In the genomic region with DNA sequence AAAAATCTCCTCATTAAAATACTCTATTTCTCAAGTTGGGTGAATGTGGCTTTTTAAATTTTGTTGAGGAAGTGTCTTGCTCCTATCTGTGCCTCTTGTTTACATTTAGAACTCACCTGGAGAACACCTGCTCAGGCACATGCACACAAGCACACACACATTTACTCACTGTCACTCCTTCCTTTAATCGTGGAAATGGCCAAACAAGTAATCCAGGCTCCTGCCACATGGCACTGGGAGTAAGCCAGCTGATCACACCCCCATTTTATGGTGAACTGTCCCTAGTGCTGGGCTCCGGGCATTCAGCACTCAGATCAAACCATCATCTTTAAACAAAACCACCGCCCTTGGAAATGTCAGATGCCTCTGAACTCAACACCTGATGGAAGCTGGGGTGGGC, we compare ENCODE assay signal across 14 cellular contexts.
DNase-seq lines count a peak whose midpoint lies in the region; ATAC-seq and TF ChIP-seq lines count a peak whose summit lies in the region.
"Had no signal": no experiment of that assay in that cellular context is flagged by ENCODE, and none has a peak within 500 bp of the region (broad histone marks: within the 10 kb centered on the region; RNA-seq: fewer than 3 reads in every experiment).

No MANE protein-coding gene starts in this region.

- H3K27ac ChIP-seq in breast epithelium (peak overlapping the region; percentile 3 to 83), PC-3 (ENCODE audit: low read length) (no peak overlapping the region), MM.1S (ENCODE audit: low read length) (no peak overlapping the region)
- H3K27ac ChIP-seq in CD8-positive, alpha-beta memory T cell (ENCODE audit: low read depth, low read length), result no peak overlapping the region
- H3K27ac ChIP-seq: PC-9, SK-N-MC had no signal

- H4K20me1 ChIP-seq in PC-3 (ENCODE audit: low read length) (no peaks in the 10 kb centered on the region), MM.1S (ENCODE audit: insufficient read depth, low read length) (no peaks in the 10 kb centered on the region)

- H3K9me2 ChIP-seq in PC-3 (replicated peaks; ENCODE audit: low read length), result no peaks in the 10 kb centered on the region
- no peaks in the 10 kb centered on the region for H3K9me2 ChIP-seq in MM.1S (replicated peaks; ENCODE audit: insufficient read depth, low read length)

- H3K4me3 Mint-ChIP-seq in MCF 10A (ENCODE audit: unreplicated experiment) (no peak overlapping the region), memory B cell (no peak overlapping the region)
- H3K4me3 Mint-ChIP-seq in activated naive CD8-positive, alpha-beta T cell, result no peak overlapping the region
- H3K4me3 Mint-ChIP-seq in CD8-positive, alpha-beta memory T cell, result no peak overlapping the region
- H3K4me3 Mint-ChIP-seq: CD4-positive, alpha-beta memory T cell had no signal

- intact Hi-C loops in breast epithelium (cut with DNase I; ENCODE audit: low total_unique reads) (no loop called here), MCF 10A (cut with micrococcal nuclease) (no loop called here), PC-3 (cut with micrococcal nuclease) (no loop called here)

- CTCF ChIA-PET in MCF 10A (lab: Yijun Ruan, JAX), result no interaction called here
- CTCF ChIA-PET in PC-3 (lab: Charles Lee), result no interaction called here
- CTCF ChIA-PET in CD8-positive, alpha-beta memory T cell (lab: Charles Lee), result no interaction called here

- TF ChIP-seq CTCF in breast epithelium (IDR thresholded peaks at IDR 0.05) (no peak), MCF 10A (IDR thresholded peaks at IDR 0.05; ENCODE audit: unreplicated experiment) (no peak), PC-3 (conservative IDR thresholded peaks at IDR 0.05; ENCODE audit: low read depth, low read length) (no peak), MM.1S (IDR thresholded peaks at IDR 0.05; ENCODE audit: low read length) (no peak)

- TF ChIP-seq POLR2A in breast epithelium (IDR thresholded peaks at IDR 0.05), result no peak

- H3K36me3 ChIP-seq in breast epithelium (no peaks in the 10 kb centered on the region), PC-3 (ENCODE audit: low read depth, low read length) (no peaks in the 10 kb centered on the region), MM.1S (replicated peaks; ENCODE audit: insufficient read depth, low read length) (no peaks in the 10 kb centered on the region)
- H3K36me3 ChIP-seq in CD8-positive, alpha-beta memory T cell (ENCODE audit: insufficient read depth, low read length), result no peaks in the 10 kb centered on the region

- no peak for DNase-seq in breast epithelium (ENCODE audit: low spot score in 2 of 2)
- no peak for DNase-seq in MCF 10A (ENCODE audit: unreplicated experiment)
- no peak for DNase-seq in memory B cell (ENCODE audit: low spot score in 2 of 2)
- DNase-seq in PC-3, result no peak
- DNase-seq in MM.1S, result no peak
- no peak for DNase-seq in CD8-positive, alpha-beta memory T cell
- DNase-seq: BE2C; CD4-positive, alpha-beta memory T cell; Karpas-422; NCI-H524 treated with DMSO at 0.1 percent for 48 hours; PC-9 had no signal

- POLR2A ChIA-PET in MCF 10A (lab: Yijun Ruan, JAX), result no interaction called here
- POLR2A ChIA-PET in PC-3 (lab: Charles Lee; ENCODE audit: unreplicated experiment), result no interaction called here
- POLR2A ChIA-PET in CD8-positive, alpha-beta memory T cell (lab: Charles Lee), result no interaction called here

- H3K27ac Mint-ChIP-seq in MCF 10A (ENCODE audit: low read depth, unreplicated experiment) (no peak overlapping the region), memory B cell (peak overlapping the region; percentile 53)
- H3K27ac Mint-ChIP-seq in activated naive CD8-positive, alpha-beta T cell, result peak overlapping the region; percentile 3
- H3K27ac Mint-ChIP-seq in CD8-positive, alpha-beta memory T cell, result peak overlapping the region in 2 of 8 donors; percentile 11 to 51

- H3K9ac ChIP-seq in PC-3 (ENCODE audit: low read length) (no peak overlapping the region), MM.1S (ENCODE audit: low read length) (no peak overlapping the region)

- H3K79me2 ChIP-seq in PC-3 (ENCODE audit: low read length) (no peaks in the 10 kb centered on the region), MM.1S (ENCODE audit: low read length) (no peaks in the 10 kb centered on the region)

- no peak overlapping the region for H3K4me2 ChIP-seq in PC-3 (ENCODE audit: low read length)
- no peak overlapping the region for H3K4me2 ChIP-seq in MM.1S (ENCODE audit: low read depth, low read length)
- H3K4me2 ChIP-seq: PC-9 had no signal

- H3K36me3 Mint-ChIP-seq in MCF 10A (ENCODE audit: insufficient read depth, unreplicated experiment), result no peaks in the 10 kb centered on the region
- H3K36me3 Mint-ChIP-seq in activated naive CD8-positive, alpha-beta T cell, result peaks cover 31% of the 10 kb centered on the region
- H3K36me3 Mint-ChIP-seq in memory B cell, result peaks cover 40% of the 10 kb centered on the region
- H3K36me3 Mint-ChIP-seq in CD8-positive, alpha-beta memory T cell, result peaks cover 6 to 82% (median 31%) of the 10 kb centered on the region in 3 donors

- no TSS peak for BruUV-seq in MCF 10A (replicated peaks; lab: Mats Ljungman, UMichigan)
- no TSS peak for BruUV-seq in PC-3 (replicated peaks; lab: Mats Ljungman, UMichigan)

- H3K4me3 ChIP-seq in breast epithelium, result no peak overlapping the region
- H3K4me3 ChIP-seq in PC-3 (ENCODE audit: low read length), result no peak overlapping the region
- no peak overlapping the region for H3K4me3 ChIP-seq in MM.1S (ENCODE audit: low read length)
- no peak overlapping the region for H3K4me3 ChIP-seq in CD8-positive, alpha-beta memory T cell (ENCODE audit: low read length)
- H3K4me3 ChIP-seq: PC-9, SK-N-MC had no signal

- H2AFZ ChIP-seq in PC-3 (ENCODE audit: low read length) (no peak overlapping the region), MM.1S (ENCODE audit: low read length) (no peak overlapping the region)
- H2AFZ ChIP-seq: PC-9 had no signal

- H3K27me3 ChIP-seq in breast epithelium (no peaks in the 10 kb centered on the region), PC-3 (ENCODE audit: low read length) (no peaks in the 10 kb centered on the region), MM.1S (replicated peaks; ENCODE audit: insufficient read depth, low read length) (no peaks in the 10 kb centered on the region)
- H3K27me3 ChIP-seq in CD8-positive, alpha-beta memory T cell (ENCODE audit: insufficient read depth, low read length, poor library complexity, severe bottlenecking), result no peaks in the 10 kb centered on the region
- H3K27me3 ChIP-seq: BE2C had no signal

- ATAC-seq in memory B cell (ENCODE audit: low read depth) (no peak), PC-3 (no peak)
- ATAC-seq: Right ventricle myocardium inferior had no signal

- H3K4me1 ChIP-seq in breast epithelium, result peaks cover 2 to 35% of the 10 kb centered on the region in 2 donors
- peaks cover 25% of the 10 kb centered on the region for H3K4me1 ChIP-seq in PC-3 (ENCODE audit: insufficient read depth, low read length)
- no peaks in the 10 kb centered on the region for H3K4me1 ChIP-seq in MM.1S (ENCODE audit: low read length)
- H3K4me1 ChIP-seq in CD8-positive, alpha-beta memory T cell (ENCODE audit: insufficient read depth, low read length), result no peaks in the 10 kb centered on the region
- H3K4me1 ChIP-seq: BE2C had no signal

- H3K27me3 Mint-ChIP-seq in MCF 10A (ENCODE audit: insufficient read depth, unreplicated experiment) (no peaks in the 10 kb centered on the region), memory B cell (no peaks in the 10 kb centered on the region)
- no peaks in the 10 kb centered on the region for H3K27me3 Mint-ChIP-seq in activated naive CD8-positive, alpha-beta T cell
- no peaks in the 10 kb centered on the region for H3K27me3 Mint-ChIP-seq in CD8-positive, alpha-beta memory T cell
- H3K27me3 Mint-ChIP-seq: CD4-positive, alpha-beta memory T cell had no signal

- H3K9me3 ChIP-seq in breast epithelium (no peaks in the 10 kb centered on the region), PC-3 (ENCODE audit: low read length) (no peaks in the 10 kb centered on the region), MM.1S (replicated peaks; ENCODE audit: insufficient read depth, low read length) (no peaks in the 10 kb centered on the region)
- H3K9me3 ChIP-seq in CD8-positive, alpha-beta memory T cell (ENCODE audit: low read length), result no peaks in the 10 kb centered on the region
- H3K9me3 ChIP-seq: BE2C had no signal

- H3F3A ChIP-seq in PC-3 (ENCODE audit: low read length, unreplicated experiment) (no peaks in the 10 kb centered on the region), MM.1S (ENCODE audit: insufficient read depth, low read length) (no peaks in the 10 kb centered on the region)

- H3K9me3 Mint-ChIP-seq in MCF 10A (ENCODE audit: unreplicated experiment), result no peaks in the 10 kb centered on the region
- no peaks in the 10 kb centered on the region for H3K9me3 Mint-ChIP-seq in activated naive CD8-positive, alpha-beta T cell (ENCODE audit: low read depth)
- no peaks in the 10 kb centered on the region for H3K9me3 Mint-ChIP-seq in memory B cell
- no peaks in the 10 kb centered on the region for H3K9me3 Mint-ChIP-seq in CD8-positive, alpha-beta memory T cell
- H3K9me3 Mint-ChIP-seq: CD4-positive, alpha-beta memory T cell had no signal

- H3K4me1 Mint-ChIP-seq in MCF 10A (ENCODE audit: insufficient read depth, unreplicated experiment), result peaks cover 11% of the 10 kb centered on the region
- peaks cover 13% of the 10 kb centered on the region for H3K4me1 Mint-ChIP-seq in activated naive CD8-positive, alpha-beta T cell (ENCODE audit: low read depth)
- H3K4me1 Mint-ChIP-seq in memory B cell, result peaks cover 2% of the 10 kb centered on the region
- peaks cover 0 to 24% (median 3%) of the 10 kb centered on the region in 3 donors for H3K4me1 Mint-ChIP-seq in CD8-positive, alpha-beta memory T cell

Comparison
In these comparisons a context has a peak if more than half of its experiments do, and no peak if none do; other contexts are left out.
1. H3K27ac ChIP-seq: peak in breast epithelium (2 of 2); none in PC-3 (single experiment), MM.1S (single experiment) and CD8-positive, alpha-beta memory T cell (single experiment).